2 cellular contexts compared by ENCODE assay signal in genomic region chr5:10253390-10253789, GRCh38.
TF ChIP-seq lines count a peak whose summit lies in the region.

No MANE protein-coding gene starts in this region.

TF ChIP-seq in GM23338, 12 proteins besides CTCF, POLR2A, EP300 and RAD21:
- TF ChIP-seq STAT1 (IDR thresholded peaks at IDR 0.05; ENCODE audit: unreplicated experiment) (no peak), CREB1 (CRISPR knock-in tag; IDR thresholded peaks at IDR 0.05; ENCODE audit: low read depth) (no peak), EZH2phosphoT487 (IDR thresholded peaks at IDR 0.05; ENCODE audit: unreplicated experiment) (no peak), ETS1 (IDR thresholded peaks at IDR 0.05) (no peak)

TF ChIP-seq in neural cell, 6 proteins besides CTCF, POLR2A, EP300 and RAD21:
- TF ChIP-seq TAF1 (IDR thresholded peaks at IDR 0.05; ENCODE audit: low read depth), result no peak
- TF ChIP-seq MXI1 (conservative IDR thresholded peaks at IDR 0.05; ENCODE audit: poor library complexity, severe bottlenecking), result no peak
- TF ChIP-seq POLR2AphosphoS5 (IDR thresholded peaks at IDR 0.05), result no peak
- TF ChIP-seq REST (IDR thresholded peaks at IDR 0.05; ENCODE audit: borderline replicate concordance), result no peak
- TF ChIP-seq SMC3 (conservative IDR thresholded peaks at IDR 0.05; ENCODE audit: poor library complexity), result no peak
TF ChIP-seq in neural cell: peak in this region for 0.
